1 cellular context compared by ENCODE assay signal in the genomic region with DNA sequence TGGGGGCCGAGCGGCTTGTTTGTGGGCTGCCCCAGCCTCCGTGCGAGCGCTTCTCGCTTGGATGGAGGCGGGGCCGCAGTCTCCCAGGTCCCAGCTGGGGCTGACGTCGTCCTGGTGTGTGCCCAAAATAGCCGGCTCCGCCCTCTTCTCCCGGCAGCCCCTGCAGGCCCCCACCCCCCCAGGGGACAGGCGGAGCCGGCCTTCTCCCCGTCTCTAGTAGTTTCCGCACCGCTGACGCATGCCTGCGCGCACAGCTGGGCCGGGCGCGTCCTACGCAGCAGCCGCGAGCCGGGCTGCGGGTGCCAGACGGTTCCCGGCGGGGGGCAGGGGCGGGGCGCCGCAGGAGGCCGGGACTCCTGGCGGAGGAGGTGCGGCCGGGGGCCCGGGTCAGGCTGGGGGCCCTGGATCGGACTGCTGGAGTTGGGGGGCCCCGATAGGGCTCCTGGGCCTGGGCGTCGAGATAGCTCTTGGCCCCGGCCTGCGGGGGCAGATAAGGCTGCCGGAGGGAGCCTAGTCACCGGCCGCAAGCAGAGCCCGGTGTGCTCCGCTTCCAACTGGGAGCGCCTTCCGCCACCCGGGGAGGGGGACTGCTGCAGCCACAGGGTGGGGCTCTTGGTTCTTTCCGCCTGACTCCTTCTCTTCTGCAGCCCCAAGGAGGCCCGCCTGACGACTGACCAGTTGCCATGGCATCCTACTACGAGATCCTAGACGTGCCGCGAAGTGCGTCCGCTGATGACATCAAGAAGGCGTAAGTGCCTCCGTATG.
TF ChIP-seq lines count a peak whose summit lies in the region.

A gene (plus strand): TSS at position 216 of the 765 bp plus-strand sequence. CDS start 468 bp downstream, at position 684.

TF ChIP-seq in HepG2, 621 proteins besides CTCF, POLR2A, EP300 and RAD21 (continued from another document and continues in another):
- TF ChIP-seq, protein P1, sequence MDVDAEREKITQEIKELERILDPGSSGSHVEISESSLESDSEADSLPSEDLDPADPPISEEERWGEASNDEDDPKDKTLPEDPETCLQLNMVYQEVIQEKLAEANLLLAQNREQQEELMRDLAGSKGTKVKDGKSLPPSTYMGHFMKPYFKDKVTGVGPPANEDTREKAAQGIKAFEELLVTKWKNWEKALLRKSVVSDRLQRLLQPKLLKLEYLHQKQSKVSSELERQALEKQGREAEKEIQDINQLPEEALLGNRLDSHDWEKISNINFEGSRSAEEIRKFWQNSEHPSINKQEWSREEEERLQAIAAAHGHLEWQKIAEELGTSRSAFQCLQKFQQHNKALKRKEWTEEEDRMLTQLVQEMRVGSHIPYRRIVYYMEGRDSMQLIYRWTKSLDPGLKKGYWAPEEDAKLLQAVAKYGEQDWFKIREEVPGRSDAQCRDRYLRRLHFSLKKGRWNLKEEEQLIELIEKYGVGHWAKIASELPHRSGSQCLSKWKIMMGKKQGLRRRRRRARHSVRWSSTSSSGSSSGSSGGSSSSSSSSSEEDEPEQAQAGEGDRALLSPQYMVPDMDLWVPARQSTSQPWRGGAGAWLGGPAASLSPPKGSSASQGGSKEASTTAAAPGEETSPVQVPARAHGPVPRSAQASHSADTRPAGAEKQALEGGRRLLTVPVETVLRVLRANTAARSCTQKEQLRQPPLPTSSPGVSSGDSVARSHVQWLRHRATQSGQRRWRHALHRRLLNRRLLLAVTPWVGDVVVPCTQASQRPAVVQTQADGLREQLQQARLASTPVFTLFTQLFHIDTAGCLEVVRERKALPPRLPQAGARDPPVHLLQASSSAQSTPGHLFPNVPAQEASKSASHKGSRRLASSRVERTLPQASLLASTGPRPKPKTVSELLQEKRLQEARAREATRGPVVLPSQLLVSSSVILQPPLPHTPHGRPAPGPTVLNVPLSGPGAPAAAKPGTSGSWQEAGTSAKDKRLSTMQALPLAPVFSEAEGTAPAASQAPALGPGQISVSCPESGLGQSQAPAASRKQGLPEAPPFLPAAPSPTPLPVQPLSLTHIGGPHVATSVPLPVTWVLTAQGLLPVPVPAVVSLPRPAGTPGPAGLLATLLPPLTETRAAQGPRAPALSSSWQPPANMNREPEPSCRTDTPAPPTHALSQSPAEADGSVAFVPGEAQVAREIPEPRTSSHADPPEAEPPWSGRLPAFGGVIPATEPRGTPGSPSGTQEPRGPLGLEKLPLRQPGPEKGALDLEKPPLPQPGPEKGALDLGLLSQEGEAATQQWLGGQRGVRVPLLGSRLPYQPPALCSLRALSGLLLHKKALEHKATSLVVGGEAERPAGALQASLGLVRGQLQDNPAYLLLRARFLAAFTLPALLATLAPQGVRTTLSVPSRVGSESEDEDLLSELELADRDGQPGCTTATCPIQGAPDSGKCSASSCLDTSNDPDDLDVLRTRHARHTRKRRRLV (CRISPR knock-in tag; IDR thresholded peaks at IDR 0.05), result 0 out of 2 replicates have a peak, but pooled peaks have one; percentile 52
- TF ChIP-seq TMF1 (CRISPR knock-in tag; IDR thresholded peaks at IDR 0.05; ENCODE audit: low read depth) (no peak; the same call in 1 of the 2 replicates), HOXA5 (CRISPR knock-in tag; IDR thresholded peaks at IDR 0.05) (peak; percentile 86), ELF3 (CRISPR knock-in tag; IDR thresholded peaks at IDR 0.05) (peak; percentile 85; the same call in 1 of the 2 replicates), ZNF335 (CRISPR knock-in tag; IDR thresholded peaks at IDR 0.05) (peak; percentile 79), ZNF737 (CRISPR knock-in tag; IDR thresholded peaks at IDR 0.05; ENCODE audit: borderline replicate concordance) (no peak), SRSF1 (optimal IDR thresholded peaks at IDR 0.05; ENCODE audit: low read depth, low read length) (peak; percentile 67), NFATC3 (CRISPR knock-in tag; IDR thresholded peaks at IDR 0.05) (no peak), MBNL3 (CRISPR knock-in tag; conservative IDR thresholded peaks at IDR 0.05) (no peak), KAT7 (CRISPR knock-in tag; IDR thresholded peaks at IDR 0.05; ENCODE audit: borderline replicate concordance) (peak; percentile 86), ZSCAN29 (CRISPR knock-in tag; conservative IDR thresholded peaks at IDR 0.05) (no peak), ZNF235 (CRISPR knock-in tag; IDR thresholded peaks at IDR 0.05; ENCODE audit: borderline replicate concordance) (no peak), ZNF382 (CRISPR knock-in tag; IDR thresholded peaks at IDR 0.05; ENCODE audit: borderline replicate concordance) (no peak), PAWR (CRISPR knock-in tag; IDR thresholded peaks at IDR 0.05; ENCODE audit: borderline replicate concordance) (no peak), GTF3A (CRISPR knock-in tag; conservative IDR thresholded peaks at IDR 0.05) (0 out of 2 replicates have a peak, but pooled peaks have one; percentile 51), ZNF501 (CRISPR knock-in tag; IDR thresholded peaks at IDR 0.05) (peak; percentile 56; the same call in 1 of the 2 replicates), ZNF761 (CRISPR knock-in tag; conservative IDR thresholded peaks at IDR 0.05) (no peak), ZNF567 (CRISPR knock-in tag; IDR thresholded peaks at IDR 0.05; ENCODE audit: borderline replicate concordance) (no peak), SOX5 (CRISPR knock-in tag; IDR thresholded peaks at IDR 0.05; ENCODE audit: borderline replicate concordance) (peak; percentile 34; the same call in 1 of the 2 replicates), KDM3A (CRISPR knock-in tag; IDR thresholded peaks at IDR 0.05; ENCODE audit: low read depth) (peak; percentile 91; the same call in 1 of the 2 replicates), ZSCAN31 (CRISPR knock-in tag; IDR thresholded peaks at IDR 0.05; ENCODE audit: low read depth) (peak; percentile 93), RCOR2 (CRISPR knock-in tag; IDR thresholded peaks at IDR 0.05) (no peak), FOXK2 (IDR thresholded peaks at IDR 0.05) (no peak), GPN1 (CRISPR knock-in tag; IDR thresholded peaks at IDR 0.05; ENCODE audit: borderline replicate concordance) (no peak), ZNF775 (CRISPR knock-in tag; IDR thresholded peaks at IDR 0.05; ENCODE audit: borderline replicate concordance) (no peak), HNRNPUL1 (IDR thresholded peaks at IDR 0.05; ENCODE audit: low read depth, low read length) (no peak; the same call in 1 of the 2 replicates)
- TF ChIP-seq, protein P2, sequence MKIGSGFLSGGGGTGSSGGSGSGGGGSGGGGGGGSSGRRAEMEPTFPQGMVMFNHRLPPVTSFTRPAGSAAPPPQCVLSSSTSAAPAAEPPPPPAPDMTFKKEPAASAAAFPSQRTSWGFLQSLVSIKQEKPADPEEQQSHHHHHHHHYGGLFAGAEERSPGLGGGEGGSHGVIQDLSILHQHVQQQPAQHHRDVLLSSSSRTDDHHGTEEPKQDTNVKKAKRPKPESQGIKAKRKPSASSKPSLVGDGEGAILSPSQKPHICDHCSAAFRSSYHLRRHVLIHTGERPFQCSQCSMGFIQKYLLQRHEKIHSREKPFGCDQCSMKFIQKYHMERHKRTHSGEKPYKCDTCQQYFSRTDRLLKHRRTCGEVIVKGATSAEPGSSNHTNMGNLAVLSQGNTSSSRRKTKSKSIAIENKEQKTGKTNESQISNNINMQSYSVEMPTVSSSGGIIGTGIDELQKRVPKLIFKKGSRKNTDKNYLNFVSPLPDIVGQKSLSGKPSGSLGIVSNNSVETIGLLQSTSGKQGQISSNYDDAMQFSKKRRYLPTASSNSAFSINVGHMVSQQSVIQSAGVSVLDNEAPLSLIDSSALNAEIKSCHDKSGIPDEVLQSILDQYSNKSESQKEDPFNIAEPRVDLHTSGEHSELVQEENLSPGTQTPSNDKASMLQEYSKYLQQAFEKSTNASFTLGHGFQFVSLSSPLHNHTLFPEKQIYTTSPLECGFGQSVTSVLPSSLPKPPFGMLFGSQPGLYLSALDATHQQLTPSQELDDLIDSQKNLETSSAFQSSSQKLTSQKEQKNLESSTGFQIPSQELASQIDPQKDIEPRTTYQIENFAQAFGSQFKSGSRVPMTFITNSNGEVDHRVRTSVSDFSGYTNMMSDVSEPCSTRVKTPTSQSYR (CRISPR knock-in tag; IDR thresholded peaks at IDR 0.05; ENCODE audit: borderline replicate concordance), result peak; percentile 78
- TF ChIP-seq, protein P3, sequence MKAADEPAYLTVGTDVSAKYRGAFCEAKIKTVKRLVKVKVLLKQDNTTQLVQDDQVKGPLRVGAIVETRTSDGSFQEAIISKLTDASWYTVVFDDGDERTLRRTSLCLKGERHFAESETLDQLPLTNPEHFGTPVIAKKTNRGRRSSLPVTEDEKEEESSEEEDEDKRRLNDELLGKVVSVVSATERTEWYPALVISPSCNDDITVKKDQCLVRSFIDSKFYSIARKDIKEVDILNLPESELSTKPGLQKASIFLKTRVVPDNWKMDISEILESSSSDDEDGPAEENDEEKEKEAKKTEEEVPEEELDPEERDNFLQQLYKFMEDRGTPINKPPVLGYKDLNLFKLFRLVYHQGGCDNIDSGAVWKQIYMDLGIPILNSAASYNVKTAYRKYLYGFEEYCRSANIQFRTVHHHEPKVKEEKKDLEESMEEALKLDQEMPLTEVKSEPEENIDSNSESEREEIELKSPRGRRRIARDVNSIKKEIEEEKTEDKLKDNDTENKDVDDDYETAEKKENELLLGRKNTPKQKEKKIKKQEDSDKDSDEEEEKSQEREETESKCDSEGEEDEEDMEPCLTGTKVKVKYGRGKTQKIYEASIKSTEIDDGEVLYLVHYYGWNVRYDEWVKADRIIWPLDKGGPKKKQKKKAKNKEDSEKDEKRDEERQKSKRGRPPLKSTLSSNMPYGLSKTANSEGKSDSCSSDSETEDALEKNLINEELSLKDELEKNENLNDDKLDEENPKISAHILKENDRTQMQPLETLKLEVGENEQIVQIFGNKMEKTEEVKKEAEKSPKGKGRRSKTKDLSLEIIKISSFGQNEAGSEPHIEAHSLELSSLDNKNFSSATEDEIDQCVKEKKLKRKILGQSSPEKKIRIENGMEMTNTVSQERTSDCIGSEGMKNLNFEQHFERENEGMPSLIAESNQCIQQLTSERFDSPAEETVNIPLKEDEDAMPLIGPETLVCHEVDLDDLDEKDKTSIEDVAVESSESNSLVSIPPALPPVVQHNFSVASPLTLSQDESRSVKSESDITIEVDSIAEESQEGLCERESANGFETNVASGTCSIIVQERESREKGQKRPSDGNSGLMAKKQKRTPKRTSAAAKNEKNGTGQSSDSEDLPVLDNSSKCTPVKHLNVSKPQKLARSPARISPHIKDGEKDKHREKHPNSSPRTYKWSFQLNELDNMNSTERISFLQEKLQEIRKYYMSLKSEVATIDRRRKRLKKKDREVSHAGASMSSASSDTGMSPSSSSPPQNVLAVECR (CRISPR knock-in tag; IDR thresholded peaks at IDR 0.05; ENCODE audit: borderline replicate concordance), result peak; percentile 91; the same call in 1 of the 2 replicates
- TF ChIP-seq, protein P4, sequence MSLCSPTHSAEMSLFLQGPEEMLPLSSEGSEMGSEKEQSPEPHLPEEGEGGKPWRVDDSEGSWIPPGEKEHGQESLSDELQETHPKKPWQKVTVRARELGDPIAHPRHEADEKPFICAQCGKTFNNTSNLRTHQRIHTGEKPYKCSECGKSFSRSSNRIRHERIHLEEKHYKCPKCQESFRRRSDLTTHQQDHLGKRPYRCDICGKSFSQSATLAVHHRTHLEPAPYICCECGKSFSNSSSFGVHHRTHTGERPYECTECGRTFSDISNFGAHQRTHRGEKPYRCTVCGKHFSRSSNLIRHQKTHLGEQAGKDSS (CRISPR knock-in tag; IDR thresholded peaks at IDR 0.05; ENCODE audit: borderline replicate concordance, low read depth), result no peak
- TF ChIP-seq, protein P5, sequence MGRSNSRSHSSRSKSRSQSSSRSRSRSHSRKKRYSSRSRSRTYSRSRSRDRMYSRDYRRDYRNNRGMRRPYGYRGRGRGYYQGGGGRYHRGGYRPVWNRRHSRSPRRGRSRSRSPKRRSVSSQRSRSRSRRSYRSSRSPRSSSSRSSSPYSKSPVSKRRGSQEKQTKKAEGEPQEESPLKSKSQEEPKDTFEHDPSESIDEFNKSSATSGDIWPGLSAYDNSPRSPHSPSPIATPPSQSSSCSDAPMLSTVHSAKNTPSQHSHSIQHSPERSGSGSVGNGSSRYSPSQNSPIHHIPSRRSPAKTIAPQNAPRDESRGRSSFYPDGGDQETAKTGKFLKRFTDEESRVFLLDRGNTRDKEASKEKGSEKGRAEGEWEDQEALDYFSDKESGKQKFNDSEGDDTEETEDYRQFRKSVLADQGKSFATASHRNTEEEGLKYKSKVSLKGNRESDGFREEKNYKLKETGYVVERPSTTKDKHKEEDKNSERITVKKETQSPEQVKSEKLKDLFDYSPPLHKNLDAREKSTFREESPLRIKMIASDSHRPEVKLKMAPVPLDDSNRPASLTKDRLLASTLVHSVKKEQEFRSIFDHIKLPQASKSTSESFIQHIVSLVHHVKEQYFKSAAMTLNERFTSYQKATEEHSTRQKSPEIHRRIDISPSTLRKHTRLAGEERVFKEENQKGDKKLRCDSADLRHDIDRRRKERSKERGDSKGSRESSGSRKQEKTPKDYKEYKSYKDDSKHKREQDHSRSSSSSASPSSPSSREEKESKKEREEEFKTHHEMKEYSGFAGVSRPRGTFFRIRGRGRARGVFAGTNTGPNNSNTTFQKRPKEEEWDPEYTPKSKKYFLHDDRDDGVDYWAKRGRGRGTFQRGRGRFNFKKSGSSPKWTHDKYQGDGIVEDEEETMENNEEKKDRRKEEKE (IDR thresholded peaks at IDR 0.05), result no peak
